In genomic region chr17:60792250-60792898, GRCh38 we compare ENCODE assay signal across 21 cellular contexts.
DNase-seq lines count a peak whose midpoint lies in the region; ATAC-seq and TF ChIP-seq lines count a peak whose summit lies in the region.
"Had no signal": no experiment of that assay in that cellular context is flagged by ENCODE, and none has a peak within 500 bp of the region (broad histone marks: within the 10 kb centered on the region; RNA-seq: fewer than 3 reads in every experiment).

No MANE protein-coding gene starts in this region.

- peaks cover 0 to 21% (median 9%) of the 10 kb centered on the region in 4 donors for H3K4me1 ChIP-seq in tibial artery
- H3K4me1 ChIP-seq: sigmoid colon had no signal

- H3K36me3 ChIP-seq in tibial artery = no peaks in the 10 kb centered on the region
- H3K36me3 ChIP-seq: pancreas, sigmoid colon had no signal

- intact Hi-C loops in Right ventricle myocardium superior (cut with DNase I) (no loop called here), cardiac septum (cut with DNase I) (no loop called here), tibial artery (cut with DNase I; ENCODE audit: low total_unique reads) (no loop called here)

- TF ChIP-seq CTCF in fibroblast of mammary gland (conservative IDR thresholded peaks at IDR 0.05; ENCODE audit: control insufficient read depth, insufficient read depth, low read depth, low read length) (no peak), tibial artery (IDR thresholded peaks at IDR 0.05) (no peak)

- H3K4me3 ChIP-seq in fibroblast of mammary gland (ENCODE audit: control insufficient read depth, low read depth, low read length) (no peak overlapping the region), tibial artery (no peak overlapping the region)
- H3K4me3 ChIP-seq: pancreas, sigmoid colon had no signal

- H3K27ac ChIP-seq in tibial artery = peak overlapping the region; percentile 36 to 52
- H3K27ac ChIP-seq: KMS-11, sigmoid colon had no signal

- DNase-seq in Right ventricle myocardium superior = peak; percentile 44
- no peak for DNase-seq in cardiac septum (ENCODE audit: low spot score)
- peak; percentile 23 to 66 for DNase-seq in NCI-H446 (lab: John Stamatoyannopoulos, UW)
- peak; percentile 4 for DNase-seq in fibroblast of mammary gland (ENCODE audit: low read depth)
- peak; percentile 22 to 85 for DNase-seq in tibial artery
- DNase-seq in cerebellar cortex (ENCODE audit: low spot score) = no peak
- DNase-seq: activated CD4-positive, alpha-beta T cell treated with anti-CD3 and anti-CD28 coated beads for 1 hour; activated CD8-positive, alpha-beta memory T cell treated with anti-CD3 and anti-CD28 coated beads for 24 hours; activated naive CD4-positive, alpha-beta T cell; activated T-cell treated with anti-CD3 and anti-CD28 coated beads, Interleukin-2, amount 50 U/mL, for 24 hours; NCI-H1092 treated with DMSO at 0.1 percent for 48 hours; NCI-H2029 treated with DMSO at 0.1 percent for 48 hours; NCI-H526; sigmoid colon; stimulated activated CD8-positive, alpha-beta memory T cell treated with anti-CD3 and anti-CD28 coated beads, Interleukin-4, amount 100 ng/mL, for 48 hours; SW 1271 had no signal

- H3K9me3 ChIP-seq in tibial artery = no peaks in the 10 kb centered on the region
- H3K9me3 ChIP-seq: pancreas had no signal

- no peaks in the 10 kb centered on the region for H3K27me3 ChIP-seq in tibial artery
- H3K27me3 ChIP-seq: pancreas, sigmoid colon had no signal

- peak; percentile 38 for ATAC-seq in Right ventricle myocardium superior (ENCODE audit: poor library complexity)
- ATAC-seq in GM19324 (IDR thresholded peaks at IDR 0.05; ENCODE audit: low FRiP score, unreplicated experiment) = no peak
- no peak for ATAC-seq in GM18498 (IDR thresholded peaks at IDR 0.05; ENCODE audit: unreplicated experiment)
- ATAC-seq: HCT116 had no signal

Comparison
In these comparisons a context has a peak if more than half of its experiments do, and no peak if none do; other contexts are left out.
1. DNase-seq: peak in Right ventricle myocardium superior (single experiment), NCI-H446 (2 of 2), fibroblast of mammary gland (single experiment) and tibial artery (2 of 2); none in cardiac septum (single experiment) and cerebellar cortex (single experiment).